Comparison of ENCODE assay signal across 11 cellular contexts in the genomic region with DNA sequence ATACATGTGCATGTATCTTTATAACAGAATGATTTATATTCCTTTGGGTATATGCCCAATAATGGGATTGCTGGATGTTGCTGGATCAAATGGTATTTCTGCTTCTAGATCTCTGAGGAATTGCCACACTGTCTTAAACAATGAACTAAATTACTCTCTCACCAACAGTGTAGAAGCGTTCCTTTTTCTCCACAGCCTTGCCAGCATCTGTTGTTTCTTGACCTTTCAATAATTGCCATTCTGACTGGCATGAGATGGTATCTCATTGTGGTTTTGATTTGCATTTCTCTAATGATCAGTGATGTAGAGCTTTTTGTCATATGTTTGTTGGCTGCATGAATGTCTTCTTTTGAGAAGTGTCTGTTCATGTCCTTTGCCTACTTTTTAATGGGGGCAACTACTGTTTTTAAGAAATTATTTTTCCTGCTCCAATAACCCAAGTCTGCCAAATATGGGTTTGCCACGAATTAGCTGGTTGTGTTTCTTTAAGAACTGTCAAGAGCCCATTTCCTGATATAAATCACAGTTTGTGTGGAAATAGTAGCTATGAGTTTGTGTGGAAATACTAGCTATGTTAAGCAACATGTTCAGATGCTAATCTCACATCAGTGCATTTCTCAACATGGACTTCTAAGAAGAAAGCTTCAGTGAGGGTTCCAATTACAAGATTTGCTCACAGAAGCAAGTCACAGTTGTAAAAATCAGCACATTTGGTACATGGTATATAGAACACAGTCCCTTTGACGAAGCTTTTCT.
A peak's percentile ranks its signal among the peaks of the same experiment; 100 is the strongest.
DNase-seq lines count a peak whose midpoint lies in the region; ATAC-seq and TF ChIP-seq lines count a peak whose summit lies in the region.
"Had no signal": no experiment of that assay in that cellular context is flagged by ENCODE, and none has a peak within 500 bp of the region (broad histone marks: within the 10 kb centered on the region; RNA-seq: fewer than 3 reads in every experiment).

No MANE protein-coding gene starts in this region.

- peaks cover 32% of the 10 kb centered on the region for H3K4me1 Mint-ChIP-seq in T-helper 2 cell treated with Interferon-gamma antibody and Interleukin-4, amounts not matched to agents 5 μg/mL and 100 μg/mL, for 36 hours (ENCODE audit: low read depth)
- peaks cover 25 to 30% of the 10 kb centered on the region in 2 donors for H3K4me1 Mint-ChIP-seq in immature natural killer cell

- no peaks in the 10 kb centered on the region for H3K27me3 ChIP-seq in HL-60 (ENCODE audit: insufficient read depth, poor library complexity, severe bottlenecking)
- H3K27me3 ChIP-seq: tibial nerve had no signal

- no peak overlapping the region for H3K4me3 ChIP-seq in AG04449 (ENCODE audit: low read depth, low read length)
- no peak overlapping the region for H3K4me3 ChIP-seq in HL-60 (replicated peaks; ENCODE audit: insufficient read depth, low read length)
- H3K4me3 ChIP-seq: tibial nerve had no signal

- DNase-seq in AG04449 (ENCODE audit: low read depth, low spot score) (peak; percentile 60), HL-60 (ENCODE audit: low read depth in 1 of 2, low spot score in 1 of 2) (peak; percentile 49 to 70), immature natural killer cell (peak in 1 of 3 donors; percentile 9), iPS-NIHi7 (ENCODE audit: extremely low spot score) (no peak)
- DNase-seq in T-helper 2 cell treated with Interferon-gamma antibody and Interleukin-4, amounts not matched to agents 5 μg/mL and 100 μg/mL, for 36 hours (ENCODE audit: low spot score): no peak
- no peak for DNase-seq in activated effector memory CD4-positive, alpha-beta T cell treated with Interleukin-2 at 50 U/mL for 16 hours
- DNase-seq: activated CD4-positive, alpha-beta T cell treated with anti-CD3 and anti-CD28 coated beads for 4 hours; NCI-H2171 treated with DMSO at 0.1 percent for 48 hours had no signal

- POLR2A ChIA-PET in AG04449 (lab: Yijun Ruan, JAX): no interaction called here

- peaks cover 28% of the 10 kb centered on the region for H3K9me3 Mint-ChIP-seq in T-helper 2 cell treated with Interferon-gamma antibody and Interleukin-4, amounts not matched to agents 5 μg/mL and 100 μg/mL, for 36 hours
- peaks cover 9 to 30% (median 23%) of the 10 kb centered on the region in 6 donors for H3K9me3 Mint-ChIP-seq in immature natural killer cell

- ATAC-seq in GM19023 (IDR thresholded peaks at IDR 0.05; ENCODE audit: unreplicated experiment): no peak
- ATAC-seq in HG03280 (IDR thresholded peaks at IDR 0.05; ENCODE audit: unreplicated experiment): no peak

- H3K27me3 Mint-ChIP-seq in T-helper 2 cell treated with Interferon-gamma antibody and Interleukin-4, amounts not matched to agents 5 μg/mL and 100 μg/mL, for 36 hours (ENCODE audit: low read depth): peaks cover 27% of the 10 kb centered on the region
- peaks cover 0 to 11% (median 4%) of the 10 kb centered on the region in 3 donors for H3K27me3 Mint-ChIP-seq in immature natural killer cell (ENCODE audit: low read depth in 3 of 3)

- peak overlapping the region; percentile 63 for H3K4me3 Mint-ChIP-seq in T-helper 2 cell treated with Interferon-gamma antibody and Interleukin-4, amounts not matched to agents 5 μg/mL and 100 μg/mL, for 36 hours
- peak overlapping the region; percentile 20 to 73 (median 61) for H3K4me3 Mint-ChIP-seq in immature natural killer cell

- CTCF ChIA-PET in AG04449 (lab: Yijun Ruan, JAX): interaction anchor here (0.6 to 1.0 kb wide), 2 partner anchors 15 to 633 kb away, joined by 3 read pairs; no protein-coding TSS in a partner anchor

- peak overlapping the region; percentile 24 for H3K27ac Mint-ChIP-seq in T-helper 2 cell treated with Interferon-gamma antibody and Interleukin-4, amounts not matched to agents 5 μg/mL and 100 μg/mL, for 36 hours
- peak overlapping the region in 3 of 6 donors; percentile 26 to 72 (median 43) for H3K27ac Mint-ChIP-seq in immature natural killer cell

- peak overlapping the region; percentile 49 for H3K27ac ChIP-seq in HL-60 (replicated peaks)

- TF ChIP-seq CTCF in AG04449 (IDR thresholded peaks at IDR 0.05; ENCODE audit: insufficient read depth, low read length, missing control alignments) (no peak), HL-60 (IDR thresholded peaks at IDR 0.05; ENCODE audit: insufficient read depth, low read length) (no peak)

- peaks cover 20% of the 10 kb centered on the region for H3K36me3 Mint-ChIP-seq in T-helper 2 cell treated with Interferon-gamma antibody and Interleukin-4, amounts not matched to agents 5 μg/mL and 100 μg/mL, for 36 hours (ENCODE audit: low read depth)
- peaks cover 12 to 22% (median 18%) of the 10 kb centered on the region in 3 donors for H3K36me3 Mint-ChIP-seq in immature natural killer cell

Comparison
In these comparisons a context has a peak if more than half of its experiments do, and no peak if none do; other contexts are left out.
1. DNase-seq: peak in AG04449 (single experiment) and HL-60 (2 of 2); none in T-helper 2 cell treated with Interferon-gamma antibody and Interleukin-4, amounts not matched to agents 5 μg/mL and 100 μg/mL, for 36 hours (single experiment), iPS-NIHi7 (single experiment) and activated effector memory CD4-positive, alpha-beta T cell treated with Interleukin-2 at 50 U/mL for 16 hours (single experiment).